In genomic region chr18:60044290-60045006, GRCh38 we compare ENCODE assay signal across 1 cellular context.
TF ChIP-seq lines count a peak whose summit lies in the region.

No MANE protein-coding gene starts in this region.

TF ChIP-seq in HCT116, 20 proteins besides CTCF, POLR2A, EP300 and RAD21 (continued from another document):
- TF ChIP-seq ZBTB33 (IDR thresholded peaks at IDR 0.05; ENCODE audit: extremely low read depth, insufficient replicate concordance, low read length): no peak
- peak; percentile 32; the same call in 1 of the 2 replicates for TF ChIP-seq JUND (IDR thresholded peaks at IDR 0.05)
